In the genomic region with DNA sequence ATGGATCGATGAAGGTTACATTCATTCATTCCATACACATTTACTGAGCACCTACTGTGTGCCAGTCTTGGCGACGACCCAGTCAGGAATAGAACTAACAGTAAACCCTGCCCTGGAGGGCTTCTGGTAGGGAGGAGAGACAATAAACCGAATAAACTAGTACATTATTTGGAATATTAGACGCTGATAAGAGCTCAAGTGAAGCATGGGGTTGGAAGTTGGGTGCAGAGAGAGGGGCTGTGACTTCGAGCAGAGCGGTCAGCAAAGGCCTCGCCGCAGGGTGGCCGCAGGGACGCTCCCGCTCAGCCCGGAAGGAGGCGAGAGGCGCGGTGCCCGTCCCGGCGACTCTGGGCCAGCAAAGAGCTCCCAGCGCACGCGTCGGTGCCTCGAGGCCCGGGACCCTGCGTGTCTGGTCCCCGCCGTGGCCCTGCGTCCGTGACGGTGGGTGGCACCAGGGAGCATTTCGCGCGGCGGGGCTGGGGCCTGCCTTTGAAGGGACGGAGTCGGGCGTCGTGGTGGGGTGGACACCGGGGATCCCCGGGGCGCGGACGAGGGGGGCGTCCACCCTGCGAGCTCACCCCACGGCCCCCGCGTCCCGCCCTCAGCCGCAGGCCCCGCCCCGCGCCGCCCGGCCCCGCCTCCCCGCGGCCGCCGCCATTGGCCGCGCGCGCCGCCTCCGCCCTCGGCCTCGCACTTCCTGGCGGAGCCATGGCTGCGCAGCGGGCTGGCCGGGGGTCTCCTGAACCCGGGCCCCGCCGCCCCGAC, we compare ENCODE assay signal across 8 cellular contexts. TPM values are rescaled to one million over a fixed set of nuclear protein-coding genes. Genes with fewer than 3 reads are reported as not detected.
DNase-seq lines count a peak whose midpoint lies in the region; ATAC-seq and TF ChIP-seq lines count a peak whose summit lies in the region.

Gene KLHL36, plus strand, starts transcription at position 682 of the 765 bp plus-strand sequence. CDS start 2,357 bp downstream, outside the sequence.

- DNase-seq in AG20443 (ENCODE audit: low spot score) = peak; percentile 95
- peak; percentile 87 for DNase-seq in activated naive CD8-positive, alpha-beta T cell treated with anti-CD3 and anti-CD28 coated beads, Interleukin-2, amount 10 ng/mL, durations not matched to agents 7 days and 5 days
- peak; percentile 51 to 77 for DNase-seq in heart right ventricle
- peak; percentile 38 for DNase-seq in progenitor cell of endocrine pancreas (ENCODE audit: low spot score, unreplicated experiment)
- peak; percentile 87 for DNase-seq in upper lobe of right lung

- peak in 2 of 9 donors; percentile 8 to 22 for TF ChIP-seq CTCF in heart right ventricle (IDR thresholded peaks at IDR 0.05)
- peak; percentile 6 for TF ChIP-seq CTCF in progenitor cell of endocrine pancreas (IDR thresholded peaks at IDR 0.05; ENCODE audit: unreplicated experiment)
- TF ChIP-seq CTCF in upper lobe of right lung (IDR thresholded peaks at IDR 0.05) = no peak

- peaks cover 33% of the 10 kb centered on the region for H3K4me1 Mint-ChIP-seq in activated naive CD8-positive, alpha-beta T cell treated with anti-CD3 and anti-CD28 coated beads, Interleukin-2, amount 10 ng/mL, durations not matched to agents 7 days and 5 days
- H3K4me1 Mint-ChIP-seq in progenitor cell of endocrine pancreas (ENCODE audit: low read depth) = no peaks in the 10 kb centered on the region

- H3K4me1 ChIP-seq in heart right ventricle = peaks cover 2 to 40% (median 31%) of the 10 kb centered on the region in 9 donors
- H3K4me1 ChIP-seq in upper lobe of right lung = peaks cover 25% of the 10 kb centered on the region

- peaks cover 22% of the 10 kb centered on the region for H3K27me3 Mint-ChIP-seq in activated naive CD8-positive, alpha-beta T cell treated with anti-CD3 and anti-CD28 coated beads, Interleukin-2, amount 10 ng/mL, durations not matched to agents 7 days and 5 days
- H3K27me3 Mint-ChIP-seq in progenitor cell of endocrine pancreas = peaks cover 22% of the 10 kb centered on the region

- POLR2A ChIA-PET in activated naive CD8-positive, alpha-beta T cell treated with anti-CD3 and anti-CD28 coated beads, Interleukin-2, amount 10 ng/mL, durations not matched to agents 7 days and 5 days (lab: Charles Lee) = interaction anchor here (0.5 to 1.2 kb wide), 6 partner anchors 9 to 453 kb away, joined by 3 to 4 read pairs (median 3); no protein-coding TSS in a partner anchor

- H3K27ac Mint-ChIP-seq in activated naive CD8-positive, alpha-beta T cell treated with anti-CD3 and anti-CD28 coated beads, Interleukin-2, amount 10 ng/mL, durations not matched to agents 7 days and 5 days = peak within 1 kb of the TSS; percentile 83
- H3K27ac Mint-ChIP-seq in progenitor cell of endocrine pancreas = peak within 1 kb of the TSS; percentile 39

- peak within 1 kb of the TSS; percentile 88 to 97 (median 92) for H3K27ac ChIP-seq in heart right ventricle
- peak within 1 kb of the TSS; percentile 88 for H3K27ac ChIP-seq in upper lobe of right lung

- H3K27me3 ChIP-seq in heart right ventricle (no peaks in the 10 kb centered on the region), upper lobe of right lung (no peaks in the 10 kb centered on the region)

- peak; percentile 76 for ATAC-seq in GM18868 (IDR thresholded peaks at IDR 0.05; ENCODE audit: unreplicated experiment)
- peak; percentile 66 for ATAC-seq in HG03103 (IDR thresholded peaks at IDR 0.05; ENCODE audit: low read depth, unreplicated experiment)
- peak; percentile 70 for ATAC-seq in SK-N-SH treated with all-trans-retinoic acid at 6 μM for 48 hours
- ATAC-seq in activated naive CD8-positive, alpha-beta T cell treated with anti-CD3 and anti-CD28 coated beads, Interleukin-2, amount 10 ng/mL, durations not matched to agents 7 days and 5 days (ENCODE audit: low read depth) = peak; percentile 79
- ATAC-seq in heart right ventricle = peak; percentile 51 to 89 (median 68)
- peak; percentile 90 for ATAC-seq in upper lobe of right lung

- H3K4me3 Mint-ChIP-seq in activated naive CD8-positive, alpha-beta T cell treated with anti-CD3 and anti-CD28 coated beads, Interleukin-2, amount 10 ng/mL, durations not matched to agents 7 days and 5 days = peak within 1 kb of the TSS; percentile 78
- peak within 1 kb of the TSS; percentile 76 for H3K4me3 Mint-ChIP-seq in progenitor cell of endocrine pancreas (ENCODE audit: low read depth)

- H3K36me3 ChIP-seq in heart right ventricle = peaks cover 0 to 26% (median 8%) of the 10 kb centered on the region in 9 donors
- H3K36me3 ChIP-seq in upper lobe of right lung = peaks cover 25% of the 10 kb centered on the region

- H3K36me3 Mint-ChIP-seq in activated naive CD8-positive, alpha-beta T cell treated with anti-CD3 and anti-CD28 coated beads, Interleukin-2, amount 10 ng/mL, durations not matched to agents 7 days and 5 days = peaks cover 27% of the 10 kb centered on the region
- peaks cover 2% of the 10 kb centered on the region for H3K36me3 Mint-ChIP-seq in progenitor cell of endocrine pancreas (ENCODE audit: insufficient read depth)

- intact Hi-C loops in heart right ventricle (cut with DNase I) (loop anchor here in 1 of 10 donors (10.0 kb wide), 1 partner anchor 327 kb away; no protein-coding TSS in a partner anchor), upper lobe of right lung (cut with DNase I) (no loop called here)

- 5% methylated on average over 69 to 72 of the region's 77 CpGs for WGBS in heart right ventricle, 2 donors

- peaks cover 2% of the 10 kb centered on the region for H3K9me3 Mint-ChIP-seq in activated naive CD8-positive, alpha-beta T cell treated with anti-CD3 and anti-CD28 coated beads, Interleukin-2, amount 10 ng/mL, durations not matched to agents 7 days and 5 days
- H3K9me3 Mint-ChIP-seq in progenitor cell of endocrine pancreas (ENCODE audit: low read depth) = no peaks in the 10 kb centered on the region

- H3K4me3 ChIP-seq in heart right ventricle = peak within 1 kb of the TSS; percentile 55 to 100 (median 81)
- H3K4me3 ChIP-seq in upper lobe of right lung = peak within 1 kb of the TSS; percentile 77

- H3K9me3 ChIP-seq in heart right ventricle (no peaks in the 10 kb centered on the region), upper lobe of right lung (no peaks in the 10 kb centered on the region)

TF ChIP-seq in SK-N-SH treated with all-trans-retinoic acid at 6 μM for 48 hours, 23 proteins besides CTCF, POLR2A, EP300 and RAD21:
- no peak for TF ChIP-seq PPARA (CRISPR knock-in tag; IDR thresholded peaks at IDR 0.05; ENCODE audit: borderline replicate concordance)
- TF ChIP-seq ZNF565 (CRISPR knock-in tag; conservative IDR thresholded peaks at IDR 0.05; ENCODE audit: low read depth) = no peak
- TF ChIP-seq TSHZ2 (CRISPR knock-in tag; IDR thresholded peaks at IDR 0.05) = 0 out of 2 replicates have a peak, but pooled peaks have one; percentile 29

RNA-seq across cellular contexts. Expression of gene KLHL36, which starts in this region (rescaled TPM):
- total RNA-seq in activated naive CD8-positive, alpha-beta T cell treated with anti-CD3 and anti-CD28 coated beads, Interleukin-2, amount 10 ng/mL, durations not matched to agents 7 days and 5 days = 10 to 100 TPM; 66.8 to 72.6 TPM
- total RNA-seq in heart right ventricle = 10 to 100 TPM; 40.0 to 77.9 (median 58.4) TPM
- polyA plus RNA-seq in heart right ventricle = 10 to 100 TPM; 14.7 to 19.5 TPM
- total RNA-seq in progenitor cell of endocrine pancreas = 43.2 and 46.7 TPM in 2 replicates
- 56.3 TPM for total RNA-seq in upper lobe of right lung

Comparison
In these comparisons a context has a peak if more than half of its experiments do, and no peak if none do; other contexts are left out.
1. Peak in every context shown above with its lines: DNase-seq, ATAC-seq, H3K4me3 ChIP-seq and H3K27ac ChIP-seq.
2. DNase-seq: peak in every context shown above with its lines; median percentile 95 in AG20443; 87 in activated naive CD8-positive, alpha-beta T cell treated with anti-CD3 and anti-CD28 coated beads, Interleukin-2, amount 10 ng/mL, durations not matched to agents 7 days and 5 days; 87 in upper lobe of right lung; 64 in heart right ventricle; 38 in progenitor cell of endocrine pancreas.